Comparison of ENCODE assay signal across 8 cellular contexts in genomic region chr3:152270145-152270870, GRCh38. TPM values are rescaled to one million over a fixed set of nuclear protein-coding genes. Genes with fewer than 3 reads are reported as not detected.
DNase-seq lines count a peak whose midpoint lies in the region; ATAC-seq and TF ChIP-seq lines count a peak whose summit lies in the region.

No MANE protein-coding gene starts in this region.

- H3K36me3 ChIP-seq in DOHH2 (ENCODE audit: control insufficient read depth, low read length) (peaks cover 66% of the 10 kb centered on the region), kidney epithelial cell (ENCODE audit: control insufficient read depth, insufficient read depth, low read length) (no peaks in the 10 kb centered on the region), subcutaneous abdominal adipose tissue (ENCODE audit: control insufficient read depth in 5 of 5, insufficient read depth in 5 of 5, low read length in 5 of 5) (no peaks in the 10 kb centered on the region)

- no peak for ATAC-seq in HG02884 (IDR thresholded peaks at IDR 0.05; ENCODE audit: unreplicated experiment)
- ATAC-seq in GM21619 (IDR thresholded peaks at IDR 0.05; ENCODE audit: unreplicated experiment), result no peak
- no peak for ATAC-seq in HG02852 (IDR thresholded peaks at IDR 0.05; ENCODE audit: unreplicated experiment)

- in situ Hi-C loops in astrocyte of the cerebellum (cut with HindIII; ENCODE audit: low sequenced_read_pairs), result no loop called here

- peak; percentile 10 for TF ChIP-seq CTCF in DOHH2 (IDR thresholded peaks at IDR 0.05; ENCODE audit: low read depth, low read length, poor library complexity, severe bottlenecking)
- no peak for TF ChIP-seq CTCF in NB4 (IDR thresholded peaks at IDR 0.05; ENCODE audit: low read depth, low read length)
- TF ChIP-seq CTCF in astrocyte of the cerebellum (IDR thresholded peaks at IDR 0.05; ENCODE audit: low read depth, low read length, missing control alignments), result no peak
- TF ChIP-seq CTCF in kidney epithelial cell (IDR thresholded peaks at IDR 0.05; ENCODE audit: insufficient read depth, low read length, poor library complexity, severe bottlenecking), result no peak

- H3K9me3 ChIP-seq in DOHH2 (ENCODE audit: control insufficient read depth, insufficient read depth, low read length) (no peaks in the 10 kb centered on the region), subcutaneous abdominal adipose tissue (ENCODE audit: control insufficient read depth in 5 of 5, low read length in 5 of 5) (no peaks in the 10 kb centered on the region)

- no peaks in the 10 kb centered on the region for H3K9me2 ChIP-seq in DOHH2 (replicated peaks; ENCODE audit: control insufficient read depth, low read length)

- H3K27me3 ChIP-seq in DOHH2 (ENCODE audit: control insufficient read depth, low read length) (no peaks in the 10 kb centered on the region), kidney epithelial cell (ENCODE audit: control insufficient read depth, insufficient read depth, low read length) (no peaks in the 10 kb centered on the region), subcutaneous abdominal adipose tissue (ENCODE audit: control insufficient read depth in 5 of 5, insufficient read depth in 4 of 5, low read length in 5 of 5) (no peaks in the 10 kb centered on the region)

- TF ChIP-seq POLR2A in NB4 (IDR thresholded peaks at IDR 0.05; ENCODE audit: extremely low read depth, insufficient read length), result no peak

- peaks cover 94% of the 10 kb centered on the region for H3K79me2 ChIP-seq in DOHH2 (ENCODE audit: control insufficient read depth, low read length)

- H3K27ac ChIP-seq in DOHH2 (ENCODE audit: low read depth, low read length), result peak overlapping the region; percentile 93
- H3K27ac ChIP-seq in subcutaneous abdominal adipose tissue (ENCODE audit: low read depth, low read length), result peak overlapping the region; percentile 99

- H4K20me1 ChIP-seq in DOHH2 (ENCODE audit: control insufficient read depth, insufficient read depth, low read depth, low read length), result peaks cover 38% of the 10 kb centered on the region

- H3K4me3 ChIP-seq in DOHH2 (ENCODE audit: low read length) (peak overlapping the region; percentile 95), NB4 (ENCODE audit: low read depth, low read length) (peak overlapping the region; percentile 94), astrocyte of the cerebellum (ENCODE audit: low read depth, low read length) (peak overlapping the region; percentile 72), kidney epithelial cell (ENCODE audit: low read depth, low read length) (peak overlapping the region; percentile 80), subcutaneous abdominal adipose tissue (ENCODE audit: low read depth in 1 of 5, low read length in 5 of 5) (peak overlapping the region; percentile 94 to 97 (median 96))

- no peak for DNase-seq in NB4 (ENCODE audit: low read depth)
- no peak for DNase-seq in astrocyte of the cerebellum (ENCODE audit: low read depth)
- DNase-seq in kidney epithelial cell (ENCODE audit: low read depth), result no peak

- H3K4me1 ChIP-seq in DOHH2 (ENCODE audit: control insufficient read depth, low read length) (peaks cover 75% of the 10 kb centered on the region), subcutaneous abdominal adipose tissue (ENCODE audit: control insufficient read depth in 5 of 5, insufficient read depth in 5 of 5, low read length in 5 of 5) (peaks cover 13 to 63% (median 53%) of the 10 kb centered on the region in 5 donors)

- H3K9ac ChIP-seq in subcutaneous abdominal adipose tissue (ENCODE audit: low read length in 5 of 5), result peak overlapping the region; percentile 90 to 99 (median 95)

- peaks cover 5% of the 10 kb centered on the region for H3F3A ChIP-seq in DOHH2 (ENCODE audit: control insufficient read depth, insufficient read depth)

- H3K4me2 ChIP-seq in DOHH2 (ENCODE audit: low read length), result peak overlapping the region; percentile 88

RNA-seq across cellular contexts. Expression of gene MBNL1, which starts 1.6 kb away (rescaled TPM):
- total RNA-seq in kidney epithelial cell, result 47.5 and 58.4 TPM in 2 replicates
